In the genomic region with DNA sequence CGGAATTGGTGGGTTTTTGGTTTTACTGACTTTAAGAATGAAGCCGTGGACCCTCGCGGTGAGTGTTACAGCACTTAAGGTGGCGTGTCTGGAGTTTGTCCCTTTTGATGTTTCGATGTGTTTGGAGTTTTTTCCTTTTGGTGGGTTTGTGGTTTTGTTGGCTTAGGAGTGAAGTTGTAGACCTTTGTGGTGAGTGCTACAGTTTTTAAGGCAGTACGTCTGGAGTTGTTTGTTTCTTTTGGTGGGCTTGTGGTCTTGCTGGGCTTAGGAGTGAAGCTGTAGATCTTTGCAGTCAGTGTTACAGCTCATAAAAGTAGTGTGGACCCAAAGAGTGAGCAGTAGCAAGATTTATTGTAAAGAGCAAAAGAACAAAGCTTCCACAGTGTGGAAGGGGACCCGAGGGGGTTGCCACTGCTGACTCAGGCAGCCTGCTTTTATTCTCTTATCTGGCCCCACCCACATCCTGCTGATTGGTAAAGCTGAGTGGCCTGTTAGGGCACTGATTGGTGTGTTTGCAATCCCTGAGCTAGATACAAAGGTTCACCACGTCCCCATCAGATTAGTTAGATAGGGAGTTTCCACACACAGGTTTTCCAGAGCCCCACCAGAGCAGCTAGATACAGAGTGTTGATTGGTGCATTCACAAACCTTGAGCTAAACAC, we compare ENCODE assay signal across 1 cellular context.
TF ChIP-seq lines count a peak whose summit lies in the region.

No MANE protein-coding gene starts in this region.

TF ChIP-seq in K562, 482 proteins besides CTCF, POLR2A, EP300 and RAD21 (continued from another document):
- TF ChIP-seq, protein P1, sequence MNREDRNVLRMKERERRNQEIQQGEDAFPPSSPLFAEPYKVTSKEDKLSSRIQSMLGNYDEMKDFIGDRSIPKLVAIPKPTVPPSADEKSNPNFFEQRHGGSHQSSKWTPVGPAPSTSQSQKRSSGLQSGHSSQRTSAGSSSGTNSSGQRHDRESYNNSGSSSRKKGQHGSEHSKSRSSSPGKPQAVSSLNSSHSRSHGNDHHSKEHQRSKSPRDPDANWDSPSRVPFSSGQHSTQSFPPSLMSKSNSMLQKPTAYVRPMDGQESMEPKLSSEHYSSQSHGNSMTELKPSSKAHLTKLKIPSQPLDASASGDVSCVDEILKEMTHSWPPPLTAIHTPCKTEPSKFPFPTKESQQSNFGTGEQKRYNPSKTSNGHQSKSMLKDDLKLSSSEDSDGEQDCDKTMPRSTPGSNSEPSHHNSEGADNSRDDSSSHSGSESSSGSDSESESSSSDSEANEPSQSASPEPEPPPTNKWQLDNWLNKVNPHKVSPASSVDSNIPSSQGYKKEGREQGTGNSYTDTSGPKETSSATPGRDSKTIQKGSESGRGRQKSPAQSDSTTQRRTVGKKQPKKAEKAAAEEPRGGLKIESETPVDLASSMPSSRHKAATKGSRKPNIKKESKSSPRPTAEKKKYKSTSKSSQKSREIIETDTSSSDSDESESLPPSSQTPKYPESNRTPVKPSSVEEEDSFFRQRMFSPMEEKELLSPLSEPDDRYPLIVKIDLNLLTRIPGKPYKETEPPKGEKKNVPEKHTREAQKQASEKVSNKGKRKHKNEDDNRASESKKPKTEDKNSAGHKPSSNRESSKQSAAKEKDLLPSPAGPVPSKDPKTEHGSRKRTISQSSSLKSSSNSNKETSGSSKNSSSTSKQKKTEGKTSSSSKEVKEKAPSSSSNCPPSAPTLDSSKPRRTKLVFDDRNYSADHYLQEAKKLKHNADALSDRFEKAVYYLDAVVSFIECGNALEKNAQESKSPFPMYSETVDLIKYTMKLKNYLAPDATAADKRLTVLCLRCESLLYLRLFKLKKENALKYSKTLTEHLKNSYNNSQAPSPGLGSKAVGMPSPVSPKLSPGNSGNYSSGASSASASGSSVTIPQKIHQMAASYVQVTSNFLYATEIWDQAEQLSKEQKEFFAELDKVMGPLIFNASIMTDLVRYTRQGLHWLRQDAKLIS (CRISPR knock-in tag; IDR thresholded peaks at IDR 0.05) = no peak
- no peak for TF ChIP-seq CBX3 (IDR thresholded peaks at IDR 0.05; ENCODE audit: borderline replicate concordance in 1 of 2, low read length in 2 of 2)
